ENCODE assay signal across 24 cellular contexts in the genomic region with DNA sequence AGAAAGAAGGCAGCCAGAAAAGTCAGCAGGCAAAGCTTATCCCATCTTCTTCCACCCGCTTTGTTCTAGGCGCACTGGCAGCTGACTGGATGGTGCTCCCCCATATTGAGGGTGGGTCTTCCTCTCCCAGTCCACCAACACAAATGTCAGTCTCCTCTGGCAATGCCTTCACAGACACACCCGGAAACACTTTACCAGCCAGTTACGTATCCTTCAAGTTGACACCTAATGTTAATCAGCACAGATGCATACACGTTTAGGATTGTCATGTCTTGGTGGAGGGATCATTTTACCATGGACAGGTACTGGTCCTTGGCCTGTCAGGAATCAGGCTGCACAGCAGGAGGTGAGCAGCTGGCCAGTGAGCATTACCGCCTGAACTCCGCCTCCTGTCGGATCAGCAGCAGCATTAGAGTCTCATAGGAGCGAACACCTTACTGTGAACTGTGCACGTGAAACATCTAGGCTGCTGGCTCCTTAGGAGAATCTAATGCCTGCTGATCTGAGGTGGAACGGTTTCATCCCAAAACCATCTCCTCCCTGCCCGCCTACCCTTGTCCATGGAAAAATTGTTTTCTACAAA. TPM values are rescaled to one million over a fixed set of nuclear protein-coding genes. Genes with fewer than 3 reads are reported as not detected.
"Had no signal": no experiment of that assay in that cellular context is flagged by ENCODE, and none has a peak within 500 bp of the region (broad histone marks: within the 10 kb centered on the region; RNA-seq: fewer than 3 reads in every experiment).

No MANE protein-coding gene starts in this region.

- H3K4me3 ChIP-seq: hepatocyte, lung, pancreas, right lobe of liver, suprapubic skin had no signal

- H3K27ac ChIP-seq: foreskin keratinocyte, hepatocyte, neutrophil, pancreas, right lobe of liver, suprapubic skin had no signal

- DNase-seq: activated CD4-positive, alpha-beta T cell treated with anti-CD3 and anti-CD28 coated beads, Interleukin-2, amount 10 ng/mL, durations not matched to agents 24 days and 14 days; activated CD8-positive, alpha-beta T cell treated with anti-CD3 and anti-CD28 coated beads for 36 hours; activated naive CD4-positive, alpha-beta T cell treated with anti-CD3 and anti-CD28 coated beads for 36 hours; activated T-cell treated with anti-CD3 and anti-CD28 coated beads, Interleukin-2, amount 50 U/mL, for 1 hour; anterior cingulate cortex; caudate nucleus; endodermal cell; foreskin keratinocyte; left colon; pancreas; right lobe of liver; stimulated activated CD4-positive, alpha-beta T cell treated with anti-CD3 and anti-CD28 coated beads, Interleukin-4, amount 100 ng/mL, for 1 hour; stimulated activated naive CD8-positive, alpha-beta T cell treated with anti-CD3 and anti-CD28 coated beads, Interleukin-15, amount 100 ng/mL, for 72 hours; T1000 had no signal

- H3K4me1 ChIP-seq: foreskin keratinocyte, pancreas, right lobe of liver, suprapubic skin had no signal

- FAIRE-seq: colon, islet of Langerhans, pancreas had no signal

- H3K9me3 ChIP-seq: neutrophil, pancreas, right lobe of liver, suprapubic skin had no signal

- H3K79me2 ChIP-seq: hepatocyte had no signal

- H3K27me3 ChIP-seq: foreskin keratinocyte, hepatocyte, neutrophil, pancreas, right lobe of liver, suprapubic skin had no signal

- H3K4me2 ChIP-seq: hepatocyte had no signal

- H2AFZ ChIP-seq: hepatocyte had no signal

- ATAC-seq: activated CD8-positive, alpha-beta T cell treated with anti-CD3 and anti-CD28 coated beads for 36 hours; foreskin keratinocyte; left colon; natural killer cell treated with Interleukin-12 subunit alpha and Interleukin-12 subunit beta and Interleukin-15 and Interleukin-18, amount 100 ng/mL, for 72 hours; pancreas; stimulated activated naive CD8-positive, alpha-beta T cell treated with anti-CD3 and anti-CD28 coated beads, Interleukin-15, amount 100 ng/mL, for 72 hours had no signal

- H3K36me3 ChIP-seq: neutrophil, pancreas, suprapubic skin had no signal

RNA-seq across cellular contexts. Expression of a gene that starts 59.1 kb away (rescaled TPM):
- total RNA-seq: activated CD4-positive, alpha-beta T cell treated with anti-CD3 and anti-CD28 coated beads, Interleukin-2, amount 10 ng/mL, durations not matched to agents 24 days and 14 days; activated CD8-positive, alpha-beta T cell treated with anti-CD3 and anti-CD28 coated beads for 36 hours; activated naive CD4-positive, alpha-beta T cell treated with anti-CD3 and anti-CD28 coated beads for 36 hours; endodermal cell; epithelial cell of proximal tubule; fibroblast of lung; foreskin keratinocyte; hepatocyte; left colon; lung; natural killer cell treated with Interleukin-12 subunit alpha and Interleukin-12 subunit beta and Interleukin-15 and Interleukin-18, amount 100 ng/mL, for 72 hours; pancreas; right lobe of liver; suprapubic skin had no signal
- polyA plus RNA-seq: fibroblast of lung, foreskin keratinocyte, hepatocyte, lung, pancreas, small intestine had no signal
